2 cellular contexts compared by ENCODE assay signal in the genomic region with DNA sequence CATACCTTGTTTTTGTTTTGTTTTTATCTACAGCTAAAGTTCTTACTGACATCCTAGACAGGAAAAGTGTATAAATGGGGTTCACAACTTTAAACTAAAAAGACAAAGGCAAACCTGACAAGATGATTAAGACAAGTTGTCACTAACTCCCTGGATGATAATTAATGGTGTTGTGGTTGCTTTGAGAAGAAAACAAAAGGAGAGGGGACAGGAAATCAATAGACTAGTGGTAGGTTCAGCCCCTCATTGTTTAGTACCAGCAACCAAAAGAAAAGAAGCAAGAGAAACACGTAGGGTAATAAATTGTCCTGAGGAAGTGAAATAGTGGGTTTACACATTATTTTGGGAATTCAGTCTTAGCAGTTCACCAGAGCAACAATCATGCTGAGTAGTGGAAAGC.
A peak's percentile ranks its signal among the peaks of the same experiment; 100 is the strongest.
TF ChIP-seq lines count a peak whose summit lies in the region.

No MANE protein-coding gene starts in this region.

TF ChIP-seq in GM12891, 5 proteins besides CTCF, POLR2A, EP300 and RAD21 (continued from another document):
- no peak for TF ChIP-seq PAX5 (IDR thresholded peaks at IDR 0.05; ENCODE audit: insufficient read depth, low read length, severe bottlenecking)
TF ChIP-seq in GM12891: peak in this region for 1.

TF ChIP-seq in GM12878, 131 proteins besides CTCF, POLR2A, EP300 and RAD21 (continued from another document):
- TF ChIP-seq EED (IDR thresholded peaks at IDR 0.05; ENCODE audit: low read depth): no peak
- no peak for TF ChIP-seq ZNF207 (IDR thresholded peaks at IDR 0.05; ENCODE audit: borderline replicate concordance)
- TF ChIP-seq MEF2B (IDR thresholded peaks at IDR 0.05; ENCODE audit: partially characterized antibody, poor library complexity, severe bottlenecking): peak; percentile 39
- 0 out of 2 replicates have a peak, but pooled peaks have one; percentile 22 for TF ChIP-seq ATF2 (IDR thresholded peaks at IDR 0.05; ENCODE audit: low read length)
- peak; percentile 75 to 76; a peak in 3 of 4 replicates for TF ChIP-seq IKZF2 (IDR thresholded peaks at IDR 0.05)
- TF ChIP-seq FOS (IDR thresholded peaks at IDR 0.05; ENCODE audit: borderline replicate concordance, extremely low read depth, insufficient read length): no peak
- no peak for TF ChIP-seq SMC3 (IDR thresholded peaks at IDR 0.05; ENCODE audit: borderline replicate concordance, low read length)
- TF ChIP-seq KAT2A (conservative IDR thresholded peaks at IDR 0.05; ENCODE audit: control insufficient read depth, low read depth, low read length): no peak
- TF ChIP-seq, protein P1, sequence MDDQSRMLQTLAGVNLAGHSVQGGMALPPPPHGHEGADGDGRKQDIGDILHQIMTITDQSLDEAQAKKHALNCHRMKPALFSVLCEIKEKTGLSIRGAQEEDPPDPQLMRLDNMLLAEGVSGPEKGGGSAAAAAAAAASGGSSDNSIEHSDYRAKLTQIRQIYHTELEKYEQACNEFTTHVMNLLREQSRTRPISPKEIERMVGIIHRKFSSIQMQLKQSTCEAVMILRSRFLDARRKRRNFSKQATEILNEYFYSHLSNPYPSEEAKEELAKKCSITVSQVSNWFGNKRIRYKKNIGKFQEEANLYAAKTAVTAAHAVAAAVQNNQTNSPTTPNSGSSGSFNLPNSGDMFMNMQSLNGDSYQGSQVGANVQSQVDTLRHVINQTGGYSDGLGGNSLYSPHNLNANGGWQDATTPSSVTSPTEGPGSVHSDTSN (IDR thresholded peaks at IDR 0.05; ENCODE audit: insufficient replicate concordance, low read depth, low read length): peak; percentile 77
- TF ChIP-seq, protein P2, sequence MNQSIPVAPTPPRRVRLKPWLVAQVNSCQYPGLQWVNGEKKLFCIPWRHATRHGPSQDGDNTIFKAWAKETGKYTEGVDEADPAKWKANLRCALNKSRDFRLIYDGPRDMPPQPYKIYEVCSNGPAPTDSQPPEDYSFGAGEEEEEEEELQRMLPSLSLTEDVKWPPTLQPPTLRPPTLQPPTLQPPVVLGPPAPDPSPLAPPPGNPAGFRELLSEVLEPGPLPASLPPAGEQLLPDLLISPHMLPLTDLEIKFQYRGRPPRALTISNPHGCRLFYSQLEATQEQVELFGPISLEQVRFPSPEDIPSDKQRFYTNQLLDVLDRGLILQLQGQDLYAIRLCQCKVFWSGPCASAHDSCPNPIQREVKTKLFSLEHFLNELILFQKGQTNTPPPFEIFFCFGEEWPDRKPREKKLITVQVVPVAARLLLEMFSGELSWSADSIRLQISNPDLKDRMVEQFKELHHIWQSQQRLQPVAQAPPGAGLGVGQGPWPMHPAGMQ (IDR thresholded peaks at IDR 0.05; ENCODE audit: borderline replicate concordance): no peak
- TF ChIP-seq PKNOX1 (IDR thresholded peaks at IDR 0.05): peak; percentile 76
- no peak for TF ChIP-seq WRNIP1 (IDR thresholded peaks at IDR 0.05; ENCODE audit: borderline replicate concordance, low read depth, low read length)
- no peak for TF ChIP-seq RBBP5 (conservative IDR thresholded peaks at IDR 0.05)
- TF ChIP-seq BCL11A (IDR thresholded peaks at IDR 0.05; ENCODE audit: low read depth, low read length): no peak
- TF ChIP-seq, protein P3, sequence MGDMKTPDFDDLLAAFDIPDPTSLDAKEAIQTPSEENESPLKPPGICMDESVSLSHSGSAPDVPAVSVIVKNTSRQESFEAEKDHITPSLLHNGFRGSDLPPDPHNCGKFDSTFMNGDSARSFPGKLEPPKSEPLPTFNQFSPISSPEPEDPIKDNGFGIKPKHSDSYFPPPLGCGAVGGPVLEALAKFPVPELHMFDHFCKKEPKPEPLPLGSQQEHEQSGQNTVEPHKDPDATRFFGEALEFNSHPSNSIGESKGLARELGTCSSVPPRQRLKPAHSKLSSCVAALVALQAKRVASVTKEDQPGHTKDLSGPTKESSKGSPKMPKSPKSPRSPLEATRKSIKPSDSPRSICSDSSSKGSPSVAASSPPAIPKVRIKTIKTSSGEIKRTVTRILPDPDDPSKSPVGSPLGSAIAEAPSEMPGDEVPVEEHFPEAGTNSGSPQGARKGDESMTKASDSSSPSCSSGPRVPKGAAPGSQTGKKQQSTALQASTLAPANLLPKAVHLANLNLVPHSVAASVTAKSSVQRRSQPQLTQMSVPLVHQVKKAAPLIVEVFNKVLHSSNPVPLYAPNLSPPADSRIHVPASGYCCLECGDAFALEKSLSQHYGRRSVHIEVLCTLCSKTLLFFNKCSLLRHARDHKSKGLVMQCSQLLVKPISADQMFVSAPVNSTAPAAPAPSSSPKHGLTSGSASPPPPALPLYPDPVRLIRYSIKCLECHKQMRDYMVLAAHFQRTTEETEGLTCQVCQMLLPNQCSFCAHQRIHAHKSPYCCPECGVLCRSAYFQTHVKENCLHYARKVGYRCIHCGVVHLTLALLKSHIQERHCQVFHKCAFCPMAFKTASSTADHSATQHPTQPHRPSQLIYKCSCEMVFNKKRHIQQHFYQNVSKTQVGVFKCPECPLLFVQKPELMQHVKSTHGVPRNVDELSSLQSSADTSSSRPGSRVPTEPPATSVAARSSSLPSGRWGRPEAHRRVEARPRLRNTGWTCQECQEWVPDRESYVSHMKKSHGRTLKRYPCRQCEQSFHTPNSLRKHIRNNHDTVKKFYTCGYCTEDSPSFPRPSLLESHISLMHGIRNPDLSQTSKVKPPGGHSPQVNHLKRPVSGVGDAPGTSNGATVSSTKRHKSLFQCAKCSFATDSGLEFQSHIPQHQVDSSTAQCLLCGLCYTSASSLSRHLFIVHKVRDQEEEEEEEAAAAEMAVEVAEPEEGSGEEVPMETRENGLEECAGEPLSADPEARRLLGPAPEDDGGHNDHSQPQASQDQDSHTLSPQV (IDR thresholded peaks at IDR 0.05): no peak
- no peak for TF ChIP-seq ZNF622 (IDR thresholded peaks at IDR 0.05)
- TF ChIP-seq ATF7 (IDR thresholded peaks at IDR 0.05; ENCODE audit: low read depth): peak; percentile 64; the same call in 1 of the 2 replicates
- TF ChIP-seq MYC (IDR thresholded peaks at IDR 0.05; ENCODE audit: insufficient read depth, insufficient read length, insufficient replicate concordance, low read length, severe bottlenecking): no peak
- TF ChIP-seq PRDM15 (CRISPR knock-in tag; IDR thresholded peaks at IDR 0.05): no peak
- TF ChIP-seq CBFB (IDR thresholded peaks at IDR 0.05; ENCODE audit: low read depth): no peak
- no peak for TF ChIP-seq ZNF274 (IDR thresholded peaks at IDR 0.05; ENCODE audit: insufficient read depth, insufficient read length)
- no peak for TF ChIP-seq MYB (IDR thresholded peaks at IDR 0.05; ENCODE audit: borderline replicate concordance, low read depth, low read length)
- TF ChIP-seq SPI1 (IDR thresholded peaks at IDR 0.05; ENCODE audit: borderline replicate concordance, insufficient read depth, low read depth, low read length): 0 out of 2 replicates have a peak, but pooled peaks have one; percentile 32
- peak; percentile 15 for TF ChIP-seq KLF5 (IDR thresholded peaks at IDR 0.05; ENCODE audit: partially characterized antibody)
TF ChIP-seq in GM12878: peak in this region for 11.
